In genomic region chr9:94920439-94920951, GRCh38 we compare ENCODE assay signal across 10 cellular contexts.
A peak's percentile ranks its signal among the peaks of the same experiment; 100 is the strongest.
DNase-seq lines count a peak whose midpoint lies in the region; ATAC-seq and TF ChIP-seq lines count a peak whose summit lies in the region.
"Had no signal": no experiment of that assay in that cellular context is flagged by ENCODE, and none has a peak within 500 bp of the region (broad histone marks: within the 10 kb centered on the region; RNA-seq: fewer than 3 reads in every experiment).

No MANE protein-coding gene starts in this region.

- intact Hi-C loops in Right ventricle myocardium inferior (cut with DNase I) (no loop called here), cardiac septum (cut with DNase I) (no loop called here), esophagus muscularis mucosa (cut with DNase I) (no loop called here)

- peak; percentile 73 for ATAC-seq in Right ventricle myocardium inferior
- ATAC-seq in GM18517 (IDR thresholded peaks at IDR 0.05; ENCODE audit: unreplicated experiment): no peak
- no peak for ATAC-seq in GM18907 (IDR thresholded peaks at IDR 0.05; ENCODE audit: unreplicated experiment)
- ATAC-seq: T-cell had no signal

- H2AFZ ChIP-seq in neural cell (ENCODE audit: low read depth, low read length): no peak overlapping the region

- no peak overlapping the region for H3K9ac ChIP-seq in neural cell (ENCODE audit: low read length)

- no peak for TF ChIP-seq POLR2A in esophagus muscularis mucosa (IDR thresholded peaks at IDR 0.05; ENCODE audit: low read depth)

- TF ChIP-seq RAD21 in neural cell (conservative IDR thresholded peaks at IDR 0.05): no peak

- no peaks in the 10 kb centered on the region for H3K9me2 ChIP-seq in neural cell (ENCODE audit: insufficient read depth, low read length)

- peaks cover 47 to 54% (median 52%) of the 10 kb centered on the region in 4 donors for H3K4me1 ChIP-seq in esophagus muscularis mucosa

- no peaks in the 10 kb centered on the region for H3F3A ChIP-seq in neural cell (ENCODE audit: insufficient read depth, low read length, poor library complexity, severe bottlenecking)

- H3K9me3 ChIP-seq in esophagus muscularis mucosa: no peaks in the 10 kb centered on the region
- H3K9me3 ChIP-seq in neural cell (ENCODE audit: low read length): no peaks in the 10 kb centered on the region

- H3K27ac ChIP-seq in esophagus muscularis mucosa (replicated peaks in 1 of 4) (peak overlapping the region; percentile 83 to 90 (median 86)), neural cell (ENCODE audit: low read length) (peak overlapping the region; percentile 16)

- WGBS in esophagus muscularis mucosa: 53% methylated on average over 11 of the region's 11 CpGs

- H3K27me3 ChIP-seq in esophagus muscularis mucosa: no peaks in the 10 kb centered on the region
- H3K27me3 ChIP-seq in neural cell (ENCODE audit: insufficient read depth, low read depth, low read length): no peaks in the 10 kb centered on the region

- no peak overlapping the region for H3K27ac Mint-ChIP-seq in activated naive CD8-positive, alpha-beta T cell treated with anti-CD3 and anti-CD28 coated beads for 36 hours
- H3K27ac Mint-ChIP-seq: IgD-negative memory B cell, T-cell had no signal

- DNase-seq in Right ventricle myocardium inferior (ENCODE audit: missing footprints): no peak
- no peak for DNase-seq in cardiac septum (ENCODE audit: low spot score)
- no peak for DNase-seq in esophagus muscularis mucosa (ENCODE audit: extremely low spot score)
- no peak for DNase-seq in activated naive CD8-positive, alpha-beta T cell treated with anti-CD3 and anti-CD28 coated beads for 36 hours
- DNase-seq in activated CD8-positive, alpha-beta memory T cell treated with anti-CD3 and anti-CD28 coated beads, Interleukin-2, amount 50 U/mL, for 48 hours: no peak
- DNase-seq: T-cell had no signal

- no peaks in the 10 kb centered on the region for H3K79me2 ChIP-seq in neural cell (replicated peaks; ENCODE audit: insufficient read depth, low read length)

- H3K4me3 ChIP-seq in esophagus muscularis mucosa (peak overlapping the region in 3 of 4 donors; percentile 8 to 24 (median 13)), neural cell (ENCODE audit: low read length) (no peak overlapping the region)

- no peak for TF ChIP-seq CTCF in esophagus muscularis mucosa (IDR thresholded peaks at IDR 0.05)
- TF ChIP-seq CTCF in neural cell (IDR thresholded peaks at IDR 0.05; ENCODE audit: poor library complexity, severe bottlenecking): no peak

- H3K4me1 Mint-ChIP-seq in activated naive CD8-positive, alpha-beta T cell treated with anti-CD3 and anti-CD28 coated beads for 36 hours: no peaks in the 10 kb centered on the region

- no peak for TF ChIP-seq EP300 in esophagus muscularis mucosa (IDR thresholded peaks at IDR 0.05)
- TF ChIP-seq EP300 in neural cell (conservative IDR thresholded peaks at IDR 0.05; ENCODE audit: poor library complexity, severe bottlenecking): no peak

- no peaks in the 10 kb centered on the region for H3K9me3 Mint-ChIP-seq in activated naive CD8-positive, alpha-beta T cell treated with anti-CD3 and anti-CD28 coated beads for 36 hours
- H3K9me3 Mint-ChIP-seq: IgD-negative memory B cell, T-cell had no signal

- H3K36me3 ChIP-seq in esophagus muscularis mucosa: no peaks in the 10 kb centered on the region
- H3K36me3 ChIP-seq in neural cell (ENCODE audit: insufficient read depth, low read length): no peaks in the 10 kb centered on the region

- H3K27me3 Mint-ChIP-seq in activated naive CD8-positive, alpha-beta T cell treated with anti-CD3 and anti-CD28 coated beads for 36 hours: no peaks in the 10 kb centered on the region
- H3K27me3 Mint-ChIP-seq: IgD-negative memory B cell, T-cell had no signal

- H3K4me3 Mint-ChIP-seq in activated naive CD8-positive, alpha-beta T cell treated with anti-CD3 and anti-CD28 coated beads for 36 hours: no peak overlapping the region
- H3K4me3 Mint-ChIP-seq: T-cell had no signal

- no peak overlapping the region for H3K4me2 ChIP-seq in neural cell (ENCODE audit: low read length)

- no peaks in the 10 kb centered on the region for H4K20me1 ChIP-seq in neural cell (ENCODE audit: insufficient read depth)

- H3K36me3 Mint-ChIP-seq in activated naive CD8-positive, alpha-beta T cell treated with anti-CD3 and anti-CD28 coated beads for 36 hours: no peaks in the 10 kb centered on the region

TF ChIP-seq in neural cell, 6 proteins besides CTCF, POLR2A, EP300 and RAD21:
- TF ChIP-seq TAF1 (IDR thresholded peaks at IDR 0.05; ENCODE audit: low read depth): no peak
- TF ChIP-seq EZH2 (IDR thresholded peaks at IDR 0.05; ENCODE audit: borderline replicate concordance, insufficient read depth, low read length, poor library complexity, severe bottlenecking): no peak
- no peak for TF ChIP-seq POLR2AphosphoS5 (IDR thresholded peaks at IDR 0.05)
